ENCODE assay signal across 18 cellular contexts in genomic region chr1:202649553-202650392, GRCh38.
"Had no signal": no experiment of that assay in that cellular context is flagged by ENCODE, and none has a peak within 500 bp of the region (broad histone marks: within the 10 kb centered on the region; RNA-seq: fewer than 3 reads in every experiment).

No MANE protein-coding gene starts in this region.

- H3K9me3 Mint-ChIP-seq: activated naive CD4-positive, alpha-beta T cell treated with anti-CD3 and anti-CD28 coated beads, Interleukin-2, amount 10 ng/mL, durations not matched to agents 7 days and 5 days; mesothelial cell of epicardium; naive thymus-derived CD8-positive, alpha-beta T cell had no signal

- DNase-seq: activated CD4-positive, alpha-beta T cell treated with anti-CD3 and anti-CD28 coated beads, Interleukin-2, amount 50 U/mL, for 48 hours; activated effector memory CD4-positive, alpha-beta T cell treated with anti-CD3 and anti-CD28 coated beads, Interleukin-2, amount 50 U/mL, for 16 hours; activated naive CD4-positive, alpha-beta T cell treated with anti-CD3 and anti-CD28 coated beads, Interleukin-2, amount 10 ng/mL, durations not matched to agents 7 days and 5 days; activated T-cell treated with anti-CD3 and anti-CD28 coated beads, Interleukin-2, amount 50 U/mL, for 48 hours; amygdala; cortex of kidney; glutamatergic neuron; kidney glomerular epithelial cell; left ventricle myocardium inferior; naive thymus-derived CD8-positive, alpha-beta T cell; retina; stimulated activated CD4-positive, alpha-beta T cell treated with anti-CD3 and anti-CD28 coated beads, Interleukin-4, amount 100 ng/mL, for 24 hours; stimulated activated naive CD4-positive, alpha-beta T cell treated with Interleukin-2 at 50 U/mL for 16 hours; upper lobe of left lung had no signal

- H3K4me1 ChIP-seq: left ventricle myocardium inferior had no signal

- H3K36me3 ChIP-seq: left ventricle myocardium inferior, neural progenitor cell, upper lobe of left lung had no signal

- H3K4me1 Mint-ChIP-seq: activated naive CD4-positive, alpha-beta T cell treated with anti-CD3 and anti-CD28 coated beads, Interleukin-2, amount 10 ng/mL, durations not matched to agents 7 days and 5 days had no signal

- H3K27me3 ChIP-seq: upper lobe of left lung had no signal

- H3K9me3 ChIP-seq: left ventricle myocardium inferior, upper lobe of left lung had no signal

- H3K4me3 Mint-ChIP-seq: activated naive CD4-positive, alpha-beta T cell treated with anti-CD3 and anti-CD28 coated beads, Interleukin-2, amount 10 ng/mL, durations not matched to agents 7 days and 5 days; mesothelial cell of epicardium; naive thymus-derived CD8-positive, alpha-beta T cell had no signal

- H3K4me3 ChIP-seq: hepatocyte, left ventricle myocardium inferior, neural progenitor cell, upper lobe of left lung had no signal

- H3K27ac ChIP-seq: hepatocyte, left ventricle myocardium inferior, neural progenitor cell, upper lobe of left lung, VCaP had no signal

- H3K27ac Mint-ChIP-seq: activated naive CD4-positive, alpha-beta T cell treated with anti-CD3 and anti-CD28 coated beads, Interleukin-2, amount 10 ng/mL, durations not matched to agents 7 days and 5 days; mesothelial cell of epicardium; naive thymus-derived CD8-positive, alpha-beta T cell had no signal

- H3K36me3 Mint-ChIP-seq: activated naive CD4-positive, alpha-beta T cell treated with anti-CD3 and anti-CD28 coated beads, Interleukin-2, amount 10 ng/mL, durations not matched to agents 7 days and 5 days; mesothelial cell of epicardium; naive thymus-derived CD8-positive, alpha-beta T cell; neural progenitor cell had no signal

- ATAC-seq: naive thymus-derived CD8-positive, alpha-beta T cell had no signal
